In the genomic region with DNA sequence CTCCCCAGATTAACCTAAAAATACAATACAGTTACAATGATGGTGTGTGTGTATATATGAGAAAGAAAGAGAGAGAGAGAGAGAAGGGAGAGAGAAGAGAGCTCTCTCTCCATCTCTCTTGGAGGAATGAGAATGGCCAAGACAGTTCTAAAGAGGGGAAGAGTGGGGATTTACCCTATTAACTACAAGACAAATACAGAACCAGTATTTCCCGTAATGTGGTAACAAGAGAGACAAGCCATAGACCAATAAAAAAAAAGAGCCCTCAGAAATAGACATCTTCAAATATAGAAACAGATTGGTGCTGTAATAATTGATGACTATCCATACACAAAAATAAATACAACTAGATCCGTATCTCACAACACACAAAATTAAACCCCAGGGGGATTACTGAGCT, we compare ENCODE assay signal across 13 cellular contexts.
"Had no signal": no experiment of that assay in that cellular context is flagged by ENCODE, and none has a peak within 500 bp of the region (broad histone marks: within the 10 kb centered on the region; RNA-seq: fewer than 3 reads in every experiment).

No MANE protein-coding gene starts in this region.

- DNase-seq: cortex of kidney; dorsolateral prefrontal cortex; effector CD8-positive, alpha-beta T cell; head of caudate nucleus; mesendoderm; naive thymus-derived CD4-positive, alpha-beta T cell; stimulated activated CD4-positive, alpha-beta T cell treated with anti-CD3 and anti-CD28 coated beads, Interleukin-2, amount 100 ng/mL, for 24 hours; stimulated activated CD4-positive, alpha-beta T cell treated with anti-CD3 and anti-CD28 coated beads, Interleukin-4, amount 100 ng/mL, for 4 hours; stimulated activated naive B cell treated with anti-CD40 and anti-IgM and Interleukin-4, amounts not matched to agents 10 μg/mL and 1 μg/mL and 100 μg/mL, for 72 hours; trophoblast cell had no signal

- H3K79me2 ChIP-seq: hepatocyte had no signal

- H3K4me1 Mint-ChIP-seq: stimulated activated naive B cell treated with anti-CD40 and anti-IgM and Interleukin-4, amounts not matched to agents 10 μg/mL and 1 μg/mL and 100 μg/mL, for 72 hours had no signal

- H2AFZ ChIP-seq: hepatocyte had no signal

- H3K27ac ChIP-seq: dorsolateral prefrontal cortex, hepatocyte had no signal

- ATAC-seq: naive thymus-derived CD4-positive, alpha-beta T cell; sciatic nerve; stimulated activated naive B cell treated with anti-CD40 and anti-IgM and Interleukin-4, amounts not matched to agents 10 μg/mL and 1 μg/mL and 100 μg/mL, for 72 hours had no signal

- H3K27me3 ChIP-seq: dorsolateral prefrontal cortex, hepatocyte had no signal

- H3K4me3 ChIP-seq: dorsolateral prefrontal cortex, hepatocyte had no signal

- H3K27ac Mint-ChIP-seq: naive thymus-derived CD4-positive, alpha-beta T cell; stimulated activated naive B cell treated with anti-CD40 and anti-IgM and Interleukin-4, amounts not matched to agents 10 μg/mL and 1 μg/mL and 100 μg/mL, for 72 hours had no signal

- H3K36me3 Mint-ChIP-seq: stimulated activated naive B cell treated with anti-CD40 and anti-IgM and Interleukin-4, amounts not matched to agents 10 μg/mL and 1 μg/mL and 100 μg/mL, for 72 hours had no signal

- H3K4me3 Mint-ChIP-seq: naive thymus-derived CD4-positive, alpha-beta T cell; neural crest cell; stimulated activated naive B cell treated with anti-CD40 and anti-IgM and Interleukin-4, amounts not matched to agents 10 μg/mL and 1 μg/mL and 100 μg/mL, for 72 hours had no signal
